9 cellular contexts compared by ENCODE assay signal in genomic region chr1:58841455-58841854, GRCh38. TPM values are rescaled to one million over a fixed set of nuclear protein-coding genes. Genes with fewer than 3 reads are reported as not detected.
DNase-seq lines count a peak whose midpoint lies in the region; ATAC-seq and TF ChIP-seq lines count a peak whose summit lies in the region.
"Had no signal": no experiment of that assay in that cellular context is flagged by ENCODE, and none has a peak within 500 bp of the region (broad histone marks: within the 10 kb centered on the region; RNA-seq: fewer than 3 reads in every experiment).

No MANE protein-coding gene starts in this region.

- no peaks in the 10 kb centered on the region for H3K9me2 ChIP-seq in MM.1S (replicated peaks; ENCODE audit: insufficient read depth, low read length)

- H3F3A ChIP-seq in MM.1S (ENCODE audit: insufficient read depth, low read length), result no peaks in the 10 kb centered on the region
- no peaks in the 10 kb centered on the region for H3F3A ChIP-seq in neural progenitor cell (ENCODE audit: low read depth)

- TF ChIP-seq CTCF in MM.1S (IDR thresholded peaks at IDR 0.05; ENCODE audit: low read length), result peak; percentile 57
- TF ChIP-seq CTCF in neural progenitor cell (IDR thresholded peaks at IDR 0.05), result peak; percentile 50

- no peaks in the 10 kb centered on the region for H3K36me3 ChIP-seq in MM.1S (replicated peaks; ENCODE audit: insufficient read depth, low read length)
- H3K36me3 ChIP-seq in neural progenitor cell, result no peaks in the 10 kb centered on the region
- H3K36me3 ChIP-seq: BLaER1 had no signal

- H3K4me1 ChIP-seq in MM.1S (ENCODE audit: low read length), result no peaks in the 10 kb centered on the region
- H3K4me1 ChIP-seq in neural progenitor cell, result no peaks in the 10 kb centered on the region
- H3K4me1 ChIP-seq: BLaER1 had no signal

- H3K4me3 ChIP-seq in MM.1S (ENCODE audit: low read length) (no peak overlapping the region), neural progenitor cell (no peak overlapping the region)
- H3K4me3 ChIP-seq: BLaER1 had no signal

- H3K27ac Mint-ChIP-seq in central memory CD8-positive, alpha-beta T cell (ENCODE audit: low read depth), result peak overlapping the region; percentile 25
- H3K27ac Mint-ChIP-seq in neural progenitor cell, result no peak overlapping the region

- H3K27me3 ChIP-seq in MM.1S (replicated peaks; ENCODE audit: insufficient read depth, low read length) (no peaks in the 10 kb centered on the region), neural progenitor cell (no peaks in the 10 kb centered on the region)
- H3K27me3 ChIP-seq: BLaER1 had no signal

- no peak overlapping the region for H2AFZ ChIP-seq in MM.1S (ENCODE audit: low read length)
- H2AFZ ChIP-seq in neural progenitor cell (replicated peaks), result no peak overlapping the region

- DNase-seq in NCI-H526 (lab: John Stamatoyannopoulos, UW) (peak; percentile 1 to 32), NCI-H526 treated with DMSO at 0.1 percent for 48 hours (lab: John Stamatoyannopoulos, UW) (no peak), MM.1S (no peak), neural progenitor cell (ENCODE audit: low spot score) (peak; percentile 34), DMS153 treated with DMSO at 0.1 percent for 48 hours (lab: John Stamatoyannopoulos, UW; ENCODE audit: unreplicated experiment) (no peak), NCI-H2029 (lab: John Stamatoyannopoulos, UW) (no peak), middle frontal gyrus (ENCODE audit: extremely low spot score, low spot score) (no peak)
- DNase-seq in central memory CD8-positive, alpha-beta T cell (ENCODE audit: low spot score in 2 of 2), result no peak

- no peak overlapping the region for H3K4me3 Mint-ChIP-seq in central memory CD8-positive, alpha-beta T cell
- no peak overlapping the region for H3K4me3 Mint-ChIP-seq in neural progenitor cell

- no peak overlapping the region for H3K9ac ChIP-seq in MM.1S (ENCODE audit: low read length)
- no peak overlapping the region for H3K9ac ChIP-seq in neural progenitor cell
- H3K9ac ChIP-seq: BLaER1 had no signal

- H3K27ac ChIP-seq in MM.1S (ENCODE audit: low read length) (no peak overlapping the region), neural progenitor cell (no peak overlapping the region)
- H3K27ac ChIP-seq: BLaER1 had no signal

- no peaks in the 10 kb centered on the region for H3K9me3 Mint-ChIP-seq in central memory CD8-positive, alpha-beta T cell
- H3K9me3 Mint-ChIP-seq in neural progenitor cell, result no peaks in the 10 kb centered on the region

- H3K9me3 ChIP-seq in MM.1S (replicated peaks; ENCODE audit: insufficient read depth, low read length) (no peaks in the 10 kb centered on the region), neural progenitor cell (ENCODE audit: low read depth) (no peaks in the 10 kb centered on the region)
- H3K9me3 ChIP-seq: BLaER1 had no signal

- ATAC-seq in central memory CD8-positive, alpha-beta T cell (replicated peaks; ENCODE audit: extremely low read depth, poor library complexity, severe bottlenecking), result no peak

- no peaks in the 10 kb centered on the region for H4K20me1 ChIP-seq in MM.1S (ENCODE audit: insufficient read depth, low read length)
- no peaks in the 10 kb centered on the region for H4K20me1 ChIP-seq in neural progenitor cell (ENCODE audit: low read depth)
- H4K20me1 ChIP-seq: BLaER1 had no signal

- H3K79me2 ChIP-seq in MM.1S (ENCODE audit: low read length) (no peaks in the 10 kb centered on the region), neural progenitor cell (ENCODE audit: low read depth) (no peaks in the 10 kb centered on the region)

- no peak overlapping the region for H3K4me2 ChIP-seq in MM.1S (ENCODE audit: low read depth, low read length)
- H3K4me2 ChIP-seq in neural progenitor cell, result no peak overlapping the region
- H3K4me2 ChIP-seq: BLaER1 had no signal

- H3K36me3 Mint-ChIP-seq in central memory CD8-positive, alpha-beta T cell (ENCODE audit: insufficient read depth), result peaks cover 4% of the 10 kb centered on the region
- H3K36me3 Mint-ChIP-seq in neural progenitor cell, result no peaks in the 10 kb centered on the region

- no peaks in the 10 kb centered on the region for H3K27me3 Mint-ChIP-seq in central memory CD8-positive, alpha-beta T cell
- peaks cover 3% of the 10 kb centered on the region for H3K27me3 Mint-ChIP-seq in neural progenitor cell (ENCODE audit: insufficient read depth, low read depth)

- peaks cover 6% of the 10 kb centered on the region for H3K4me1 Mint-ChIP-seq in central memory CD8-positive, alpha-beta T cell
- no peaks in the 10 kb centered on the region for H3K4me1 Mint-ChIP-seq in neural progenitor cell

RNA-seq across cellular contexts. Expression of gene JUN, which starts 57.6 kb away (rescaled TPM):
- total RNA-seq in neural progenitor cell (ENCODE audit: low replicate concordance), result 10.2 and 16.8 TPM in 2 replicates

Comparison
In these comparisons a context has a peak if more than half of its experiments do, and no peak if none do; other contexts are left out.
1. DNase-seq: peak in NCI-H526 (2 of 2) and neural progenitor cell (single experiment); none in NCI-H526 treated with DMSO at 0.1 percent for 48 hours (single experiment), MM.1S (single experiment), central memory CD8-positive, alpha-beta T cell (0 of 2), DMS153 treated with DMSO at 0.1 percent for 48 hours (single experiment), NCI-H2029 (single experiment) and middle frontal gyrus (single experiment).